In genomic region chr19:49213791-49214190, GRCh38 we compare ENCODE assay signal across 1 cellular context.
TF ChIP-seq lines count a peak whose summit lies in the region.

No MANE protein-coding gene starts in this region.

TF ChIP-seq in endothelial cell of umbilical vein, 7 proteins besides CTCF, POLR2A, EP300 and RAD21:
- no peak for TF ChIP-seq GATA2 (IDR thresholded peaks at IDR 0.05; ENCODE audit: insufficient read depth, insufficient read length, low read depth, low read length)
- TF ChIP-seq EZH2 (IDR thresholded peaks at IDR 0.05; ENCODE audit: borderline replicate concordance, low read depth, low read length, severe bottlenecking) = no peak
- TF ChIP-seq, protein P1, sequence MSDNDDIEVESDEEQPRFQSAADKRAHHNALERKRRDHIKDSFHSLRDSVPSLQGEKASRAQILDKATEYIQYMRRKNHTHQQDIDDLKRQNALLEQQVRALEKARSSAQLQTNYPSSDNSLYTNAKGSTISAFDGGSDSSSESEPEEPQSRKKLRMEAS (IDR thresholded peaks at IDR 0.05; ENCODE audit: insufficient read depth, insufficient read length) = no peak
- no peak for TF ChIP-seq MYC (IDR thresholded peaks at IDR 0.05; ENCODE audit: low read depth, low read length)
- TF ChIP-seq POLR2AphosphoS5 (IDR thresholded peaks at IDR 0.05; ENCODE audit: insufficient read depth, low read depth, low read length) = no peak
- TF ChIP-seq JUN (IDR thresholded peaks at IDR 0.05; ENCODE audit: borderline replicate concordance, insufficient read depth, insufficient read length, low read depth) = no peak
- no peak for TF ChIP-seq FOS (IDR thresholded peaks at IDR 0.05; ENCODE audit: borderline replicate concordance, insufficient read depth, low read length)
TF ChIP-seq in endothelial cell of umbilical vein: peak in this region for 0.
